Comparison of ENCODE assay signal across 19 cellular contexts in genomic region chr6:106966229-106966628, GRCh38. TPM values are rescaled to one million over a fixed set of nuclear protein-coding genes. Genes with fewer than 3 reads are reported as not detected.
"Had no signal": no experiment of that assay in that cellular context is flagged by ENCODE, and none has a peak within 500 bp of the region (broad histone marks: within the 10 kb centered on the region; RNA-seq: fewer than 3 reads in every experiment).

No MANE protein-coding gene starts in this region.

- H3K4me1 ChIP-seq: left ventricle myocardium inferior, prostate gland, tibial nerve had no signal

- H3K4me3 ChIP-seq: left ventricle myocardium inferior, prostate gland, tibial nerve had no signal

- H3K36me3 ChIP-seq: left ventricle myocardium inferior, prostate gland, tibial nerve had no signal

- FAIRE-seq: small intestine had no signal

- H3K9me3 ChIP-seq: left ventricle myocardium inferior, prostate gland, tibial nerve had no signal

- ATAC-seq: activated CD8-positive, alpha-beta T cell treated with anti-CD3 and anti-CD28 coated beads, Interleukin-2, amount 10 ng/mL, durations not matched to agents 7 days and 5 days; right cardiac atrium had no signal

- H3K27ac ChIP-seq: left ventricle myocardium inferior, prostate gland, tibial nerve had no signal

- DNase-seq: activated CD4-positive, alpha-beta T cell treated with anti-CD3 and anti-CD28 coated beads, Interleukin-2, amount 10 ng/mL, durations not matched to agents 24 days and 14 days; activated CD4-positive, CD25-positive, alpha-beta regulatory T cell; activated CD8-positive, alpha-beta memory T cell treated with anti-CD3 and anti-CD28 coated beads, Interleukin-2, amount 50 U/mL, for 4 hours; activated CD8-positive, alpha-beta T cell treated with anti-CD3 and anti-CD28 coated beads, Interleukin-2, amount 10 ng/mL, durations not matched to agents 7 days and 5 days; activated gamma-delta T cell; activated naive CD8-positive, alpha-beta T cell treated with anti-CD3 and anti-CD28 coated beads for 36 hours; activated T-cell treated with anti-CD3 and anti-CD28 coated beads, Interleukin-2, amount 50 U/mL, for 48 hours; cerebellar nuclear complex; effector CD8-positive, alpha-beta T cell; islet precursor cell; left ventricle myocardium inferior; right cardiac atrium; small intestine; stimulated activated CD4-positive, alpha-beta T cell treated with anti-CD3 and anti-CD28 coated beads, Interleukin-4, amount 100 ng/mL, for 4 hours; stimulated activated CD8-positive, alpha-beta memory T cell treated with anti-CD3 and anti-CD28 coated beads, Interleukin-4, amount 100 ng/mL, for 48 hours; stimulated activated naive CD4-positive, alpha-beta T cell treated with Interleukin-2 at 50 U/mL for 16 hours; substantia nigra had no signal

RNA-seq across cellular contexts. Expression of gene CD24, which starts 8.3 kb away (rescaled TPM):
- total RNA-seq: activated CD8-positive, alpha-beta T cell treated with anti-CD3 and anti-CD28 coated beads, Interleukin-2, amount 10 ng/mL, durations not matched to agents 7 days and 5 days had no signal
